Comparison of ENCODE assay signal across 16 cellular contexts in the genomic region with DNA sequence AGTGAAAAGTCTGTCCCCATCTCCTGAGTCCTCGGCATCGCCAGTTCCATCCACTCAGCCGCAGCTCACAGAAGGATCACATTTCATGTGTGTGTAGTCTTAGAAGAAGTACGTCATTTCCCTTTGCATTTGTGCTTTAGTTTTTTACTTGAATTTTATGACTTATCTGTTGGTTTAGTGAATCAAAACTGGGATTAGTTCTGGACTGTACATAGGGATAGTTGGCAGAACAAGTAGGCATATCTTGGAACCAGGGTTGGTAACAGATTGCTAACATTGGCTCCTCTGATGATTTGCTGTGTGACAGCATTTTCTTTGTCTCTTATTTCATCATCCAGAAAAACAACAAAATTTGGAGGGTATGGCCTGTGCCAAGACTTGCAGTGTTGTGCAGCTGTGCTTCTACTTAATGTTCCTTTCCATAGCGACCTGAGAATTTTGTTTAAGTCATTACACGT.
DNase-seq lines count a peak whose midpoint lies in the region; ATAC-seq and TF ChIP-seq lines count a peak whose summit lies in the region.
"Had no signal": no experiment of that assay in that cellular context is flagged by ENCODE, and none has a peak within 500 bp of the region (broad histone marks: within the 10 kb centered on the region; RNA-seq: fewer than 3 reads in every experiment).

No MANE protein-coding gene starts in this region.

- no peak for DNase-seq in T-helper 1 cell
- no peak for DNase-seq in heart right ventricle
- no peak for DNase-seq in vagina (ENCODE audit: extremely low spot score in 2 of 2)
- no peak for DNase-seq in activated CD4-positive, alpha-beta T cell treated with anti-CD3 and anti-CD28 coated beads for 4 hours
- no peak for DNase-seq in right lobe of liver
- DNase-seq: activated CD4-positive, alpha-beta T cell treated with anti-CD3 and anti-CD28 coated beads for 36 hours; cerebellar nuclear complex; EL; NCI-H1048; NK-92 treated with Interleukin-12 subunit alpha and Interleukin-12 subunit beta, amount 100 ng/mL, for 24 hours; posterior cingulate gyrus; substantia nigra had no signal

- H3K4me3 ChIP-seq in heart right ventricle, result no peak overlapping the region
- H3K4me3 ChIP-seq in vagina, result no peak overlapping the region
- no peak overlapping the region for H3K4me3 ChIP-seq in right lobe of liver
- H3K4me3 ChIP-seq: lung had no signal

- no peaks in the 10 kb centered on the region for H3K9me3 ChIP-seq in heart right ventricle
- H3K9me3 ChIP-seq in vagina, result no peaks in the 10 kb centered on the region
- no peaks in the 10 kb centered on the region for H3K9me3 ChIP-seq in right lobe of liver

- H3K27ac Mint-ChIP-seq in T-helper 1 cell treated with Interleukin-12 subunit alpha and Interleukin-12 subunit beta and Interleukin-4 antibody, amounts not matched to agents 30 μg/mL and 1 μg/mL, for 36 hours, result peak overlapping the region; percentile 13
- H3K27ac Mint-ChIP-seq in brain, result peak overlapping the region; percentile 3 to 92 (median 88)
- H3K27ac Mint-ChIP-seq: activated CD4-positive, alpha-beta T cell treated with anti-CD3 and anti-CD28 coated beads for 36 hours had no signal

- 54 to 61% methylated on average over 6 of the region's 6 CpGs for WGBS in heart right ventricle, 2 donors
- WGBS in right lobe of liver (ENCODE audit: insufficient coverage, low coverage, low lambda C conversion rate, missing lambda C conversion rate), result 93% methylated on average over 6 of the region's 6 CpGs

- no peak for TF ChIP-seq POLR2A in vagina (IDR thresholded peaks at IDR 0.05)
- TF ChIP-seq POLR2A in right lobe of liver (IDR thresholded peaks at IDR 0.05), result no peak

- H3K4me3 Mint-ChIP-seq in T-helper 1 cell treated with Interleukin-12 subunit alpha and Interleukin-12 subunit beta and Interleukin-4 antibody, amounts not matched to agents 30 μg/mL and 1 μg/mL, for 36 hours, result no peak overlapping the region
- H3K4me3 Mint-ChIP-seq in brain, result peak overlapping the region in 3 of 5 experiments; percentile 25 to 44 (median 38)
- H3K4me3 Mint-ChIP-seq: activated CD4-positive, alpha-beta T cell treated with anti-CD3 and anti-CD28 coated beads for 36 hours had no signal

- peaks cover 2% of the 10 kb centered on the region for H3K36me3 Mint-ChIP-seq in T-helper 1 cell treated with Interleukin-12 subunit alpha and Interleukin-12 subunit beta and Interleukin-4 antibody, amounts not matched to agents 30 μg/mL and 1 μg/mL, for 36 hours (ENCODE audit: low read depth)
- H3K36me3 Mint-ChIP-seq in brain, result peaks cover 87% of the 10 kb centered on the region

- H3K4me1 Mint-ChIP-seq in T-helper 1 cell treated with Interleukin-12 subunit alpha and Interleukin-12 subunit beta and Interleukin-4 antibody, amounts not matched to agents 30 μg/mL and 1 μg/mL, for 36 hours (ENCODE audit: low read depth), result no peaks in the 10 kb centered on the region
- peaks cover 10% of the 10 kb centered on the region for H3K4me1 Mint-ChIP-seq in brain
- H3K4me1 Mint-ChIP-seq: activated CD4-positive, alpha-beta T cell treated with anti-CD3 and anti-CD28 coated beads for 36 hours had no signal

- peak in 7 of 8 donors; percentile 23 to 72 (median 53) for ATAC-seq in heart right ventricle
- no peak for ATAC-seq in right lobe of liver
- no peak for ATAC-seq in HG03159 (IDR thresholded peaks at IDR 0.05; ENCODE audit: unreplicated experiment)
- ATAC-seq: activated CD4-positive, alpha-beta T cell treated with anti-CD3 and anti-CD28 coated beads for 36 hours had no signal

- H3K36me3 ChIP-seq in heart right ventricle (peaks cover 0 to 98% (median 34%) of the 10 kb centered on the region in 9 donors), vagina (peaks cover 3 to 40% of the 10 kb centered on the region in 2 donors), right lobe of liver (peaks cover 1 to 61% (median 13%) of the 10 kb centered on the region in 4 donors)

- no peaks in the 10 kb centered on the region for H3K27me3 ChIP-seq in heart right ventricle
- H3K27me3 ChIP-seq in vagina, result no peaks in the 10 kb centered on the region
- no peaks in the 10 kb centered on the region for H3K27me3 ChIP-seq in right lobe of liver

- no peak for TF ChIP-seq CTCF in brain (conservative IDR thresholded peaks at IDR 0.05)
- no peak for TF ChIP-seq CTCF in heart right ventricle (IDR thresholded peaks at IDR 0.05)
- no peak for TF ChIP-seq CTCF in vagina (IDR thresholded peaks at IDR 0.05)
- TF ChIP-seq CTCF in right lobe of liver (IDR thresholded peaks at IDR 0.05), result no peak

- H3K4me1 ChIP-seq in heart right ventricle, result peaks cover 0 to 5% (median 0%) of the 10 kb centered on the region in 9 donors
- no peaks in the 10 kb centered on the region for H3K4me1 ChIP-seq in vagina
- H3K4me1 ChIP-seq in right lobe of liver, result no peaks in the 10 kb centered on the region

- H3K9me3 Mint-ChIP-seq in T-helper 1 cell treated with Interleukin-12 subunit alpha and Interleukin-12 subunit beta and Interleukin-4 antibody, amounts not matched to agents 30 μg/mL and 1 μg/mL, for 36 hours, result no peaks in the 10 kb centered on the region
- peaks cover 0 to 3% (median 0%) of the 10 kb centered on the region in 5 experiments for H3K9me3 Mint-ChIP-seq in brain

- H3K27ac ChIP-seq in heart right ventricle (peak overlapping the region in 3 of 10 donors; percentile 16 to 58 (median 36)), vagina (peak overlapping the region; percentile 24), right lobe of liver (no peak overlapping the region)

- intact Hi-C loops in heart right ventricle (cut with DNase I), result no loop called here
- intact Hi-C loops in vagina (cut with DNase I), result no loop called here
- intact Hi-C loops in right lobe of liver (cut with DNase I), result no loop called here

- no peaks in the 10 kb centered on the region for H3K27me3 Mint-ChIP-seq in T-helper 1 cell treated with Interleukin-12 subunit alpha and Interleukin-12 subunit beta and Interleukin-4 antibody, amounts not matched to agents 30 μg/mL and 1 μg/mL, for 36 hours (ENCODE audit: low read depth)
- no peaks in the 10 kb centered on the region for H3K27me3 Mint-ChIP-seq in brain
- H3K27me3 Mint-ChIP-seq: activated CD4-positive, alpha-beta T cell treated with anti-CD3 and anti-CD28 coated beads for 36 hours had no signal

Comparison
In these comparisons a context has a peak if more than half of its experiments do, and no peak if none do; other contexts are left out.
1. ATAC-seq: peak in heart right ventricle (7 of 8); none in right lobe of liver (0 of 4) and HG03159 (single experiment).